In genomic region chr6:43760799-43761168, GRCh38 we compare ENCODE assay signal across 20 cellular contexts.
"Had no signal": no experiment of that assay in that cellular context is flagged by ENCODE, and none has a peak within 500 bp of the region (broad histone marks: within the 10 kb centered on the region; RNA-seq: fewer than 3 reads in every experiment).

No MANE protein-coding gene starts in this region.

- H3K27me3 ChIP-seq: hepatocyte, right lobe of liver, stomach, transverse colon had no signal

- H2AFZ ChIP-seq: hepatocyte, parathyroid adenoma had no signal

- H3K9me3 Mint-ChIP-seq: naive thymus-derived CD4-positive, alpha-beta T cell; neural crest cell had no signal

- ATAC-seq: left colon; naive thymus-derived CD4-positive, alpha-beta T cell; psoas muscle; right lobe of liver had no signal

- H3K4me3 ChIP-seq: coronary artery, hepatocyte, psoas muscle, right lobe of liver, stomach, thoracic aorta, transverse colon had no signal

- H3K4me3 Mint-ChIP-seq: naive thymus-derived CD4-positive, alpha-beta T cell; neural crest cell had no signal

- DNase-seq: effector CD8-positive, alpha-beta T cell; foreskin melanocyte; head of caudate nucleus; mammary epithelial cell; naive thymus-derived CD4-positive, alpha-beta T cell; occipital lobe; psoas muscle; retina; right lobe of liver; stimulated activated CD4-positive, alpha-beta T cell treated with anti-CD3 and anti-CD28 coated beads, Interleukin-12 subunit alpha, Interleukin-12 subunit beta, amount 100 ng/mL, for 4 hours; stimulated activated naive CD4-positive, alpha-beta T cell; stomach; substantia nigra; transverse colon had no signal

- H3K36me3 Mint-ChIP-seq: naive thymus-derived CD4-positive, alpha-beta T cell had no signal

- H3K9me3 ChIP-seq: psoas muscle, right lobe of liver, stomach, thoracic aorta, transverse colon had no signal

- H3K9ac ChIP-seq: parathyroid adenoma had no signal

- H3K4me2 ChIP-seq: hepatocyte had no signal

- H3K4me1 ChIP-seq: parathyroid adenoma, psoas muscle, right lobe of liver had no signal

- H3K36me3 ChIP-seq: right lobe of liver, stomach, thoracic aorta, transverse colon had no signal

- H3K27ac ChIP-seq: coronary artery, parathyroid adenoma, psoas muscle, right lobe of liver, stomach, thoracic aorta, transverse colon had no signal

- H3K4me1 Mint-ChIP-seq: neural crest cell had no signal
